1 cellular context compared by ENCODE assay signal in the genomic region with DNA sequence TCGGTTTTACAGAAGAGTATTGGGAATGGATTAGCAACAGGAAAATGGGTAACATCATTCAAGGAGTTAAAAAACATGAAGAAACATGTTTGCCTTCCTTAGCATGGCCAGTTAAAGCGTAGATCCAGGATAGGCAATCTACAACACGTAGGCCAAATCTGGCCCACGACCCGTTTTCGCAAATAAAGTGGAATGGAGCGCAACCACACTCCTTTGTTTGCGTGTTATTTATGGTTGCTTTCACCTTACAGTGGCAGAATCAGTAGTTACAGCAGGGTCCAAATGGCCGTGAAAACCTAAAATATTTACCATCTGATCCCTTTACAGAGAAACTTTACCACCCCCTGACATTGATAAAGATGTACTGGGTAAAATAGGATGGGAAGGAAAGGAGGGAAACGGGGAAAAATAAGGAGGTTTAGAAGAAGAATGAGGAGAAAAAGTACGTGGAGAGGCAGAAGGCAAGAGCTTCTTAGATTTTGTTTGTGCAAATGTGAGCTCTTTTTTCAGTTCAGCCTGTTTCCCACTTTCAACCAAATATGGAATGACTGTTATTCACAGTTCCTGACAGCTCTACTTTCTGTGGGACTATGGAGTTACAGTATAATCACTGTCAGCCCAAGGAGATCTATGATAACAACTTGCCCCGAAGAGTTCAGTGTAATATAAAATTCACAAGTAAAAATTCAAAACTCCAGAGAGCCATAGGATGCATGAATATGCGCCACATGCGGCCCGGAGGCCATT.
TF ChIP-seq lines count a peak whose summit lies in the region.

No MANE protein-coding gene starts in this region.

TF ChIP-seq in GM23338, 12 proteins besides CTCF, POLR2A, EP300 and RAD21 (continued from another document):
- TF ChIP-seq ZNF114 (CRISPR knock-in tag; IDR thresholded peaks at IDR 0.05), result no peak
- TF ChIP-seq ZNF331 (CRISPR knock-in tag; IDR thresholded peaks at IDR 0.05; ENCODE audit: low read depth), result no peak
- no peak for TF ChIP-seq EZH2phosphoT487 (IDR thresholded peaks at IDR 0.05; ENCODE audit: unreplicated experiment)
- TF ChIP-seq POLR2AphosphoS5 (IDR thresholded peaks at IDR 0.05; ENCODE audit: low read depth), result no peak
